Comparison of ENCODE assay signal across 8 cellular contexts in genomic region chr17:16521070-16521727, GRCh38. TPM values are rescaled to one million over a fixed set of nuclear protein-coding genes. Genes with fewer than 3 reads are reported as not detected.
DNase-seq lines count a peak whose midpoint lies in the region; ATAC-seq and TF ChIP-seq lines count a peak whose summit lies in the region.

No MANE protein-coding gene starts in this region.

- H3K4me1 ChIP-seq in lung (ENCODE audit: control insufficient read depth in 2 of 2, insufficient read depth in 2 of 2, low read length in 2 of 2): peaks cover 0 to 4% of the 10 kb centered on the region in 2 donors

- intact Hi-C loops in dorsolateral prefrontal cortex (cut with DNase I): loop anchor here (1.0 to 2.0 kb wide), 3 partner anchors 68 to 160 kb away; no protein-coding TSS in a partner anchor

- peak; percentile 84 for TF ChIP-seq CTCF in GM12865 (IDR thresholded peaks at IDR 0.05; ENCODE audit: insufficient read depth, low read depth, low read length, missing control alignments)
- peak; percentile 57 to 98 (median 92) for TF ChIP-seq CTCF in dorsolateral prefrontal cortex (IDR thresholded peaks at IDR 0.05 in 54 of 56, conservative IDR thresholded peaks at IDR 0.05 in 2 of 56; ENCODE audit: low read depth in 1 of 56, partially characterized antibody in 56 of 56)
- TF ChIP-seq CTCF in lung (IDR thresholded peaks at IDR 0.05; ENCODE audit: control extremely low read depth, extremely low read depth): peak; percentile 97

- H3K4me3 ChIP-seq in GM12865 (ENCODE audit: low read depth, low read length) (no peak overlapping the region), dorsolateral prefrontal cortex (no peak overlapping the region), lung (no peak overlapping the region)

- H3K27me3 ChIP-seq in dorsolateral prefrontal cortex (peaks cover 0 to 5% (median 0%) of the 10 kb centered on the region in 45 donors), lung (ENCODE audit: control insufficient read depth, insufficient read depth) (no peaks in the 10 kb centered on the region)

- H3K9me3 ChIP-seq in lung (ENCODE audit: control insufficient read depth in 2 of 2, insufficient read depth in 1 of 2, low read length in 1 of 2): no peaks in the 10 kb centered on the region

- ATAC-seq in HG03354 (IDR thresholded peaks at IDR 0.05; ENCODE audit: poor library complexity, severe bottlenecking, unreplicated experiment) (peak; percentile 73), lung (ENCODE audit: insufficient read depth, low FRiP score) (peak; percentile 94), HG02884 (IDR thresholded peaks at IDR 0.05; ENCODE audit: unreplicated experiment) (no peak)

- H3K27ac ChIP-seq in dorsolateral prefrontal cortex: no peak overlapping the region
- H3K27ac ChIP-seq in lung (ENCODE audit: low read depth in 1 of 2, low read length in 1 of 2): no peak overlapping the region

- H3K36me3 ChIP-seq in lung (ENCODE audit: control insufficient read depth in 2 of 2, insufficient read depth in 2 of 2, low read length in 2 of 2): no peaks in the 10 kb centered on the region

- peak; percentile 88 for DNase-seq in GM12865 (ENCODE audit: low read depth)
- DNase-seq in NCI-H748 treated with DMSO at 0.1 percent for 48 hours (lab: John Stamatoyannopoulos, UW): peak; percentile 82
- peak; percentile 54 for DNase-seq in activated CD4-positive, alpha-beta T cell treated with anti-CD3 and anti-CD28 coated beads, Interleukin-2, amount 50 U/mL, for 1 hour
- peak in 9 of 10 donors; percentile 59 to 78 (median 67) for DNase-seq in dorsolateral prefrontal cortex
- peak; percentile 82 for DNase-seq in lung (ENCODE audit: low spot score)
- DNase-seq in stimulated activated CD8-positive, alpha-beta memory T cell treated with anti-CD3 and anti-CD28 coated beads, Interleukin-12 subunit alpha, Interleukin-12 subunit beta, amount 100 ng/mL, for 4 hours (ENCODE audit: low read depth): peak; percentile 21

- 34 to 37% methylated on average over 7 of the region's 7 CpGs for WGBS in lung, 2 donors

RNA-seq across cellular contexts. Expression of gene LRRC75A, which starts 29.2 kb away (rescaled TPM):
- total RNA-seq in dorsolateral prefrontal cortex (10 to 100 TPM in 77 of 120 experiments, 1 to 10 TPM in 43; 5.5 to 19.8 (median 11.0) TPM), lung (1 to 10 TPM; 3.3 to 3.4 TPM)
- polyA plus RNA-seq in lung: 1 to 10 TPM in 1 of 2 donors, under 1 TPM in 1; 0.68 to 1.6 TPM

RNA-seq across cellular contexts. Expression of gene ZNF287, which starts 47.8 kb away (rescaled TPM):
- 10 to 100 TPM in 117 of 120 experiments, 1 to 10 TPM in 3; 9.2 to 29.9 (median 15.2) TPM for total RNA-seq in dorsolateral prefrontal cortex
- total RNA-seq in lung: 1 to 10 TPM; 5.4 to 6.6 TPM
- 1 to 10 TPM; 2.7 to 4.6 TPM for polyA plus RNA-seq in lung

Comparison
In these comparisons a context has a peak if more than half of its experiments do, and no peak if none do; other contexts are left out.
1. DNase-seq: peak in every context shown above with its lines; median percentile 88 in GM12865; 82 in NCI-H748 treated with DMSO at 0.1 percent for 48 hours; 82 in lung; 67 in dorsolateral prefrontal cortex; 54 in activated CD4-positive, alpha-beta T cell treated with anti-CD3 and anti-CD28 coated beads, Interleukin-2, amount 50 U/mL, for 1 hour; 21 in stimulated activated CD8-positive, alpha-beta memory T cell treated with anti-CD3 and anti-CD28 coated beads, Interleukin-12 subunit alpha, Interleukin-12 subunit beta, amount 100 ng/mL, for 4 hours.